In the genomic region with DNA sequence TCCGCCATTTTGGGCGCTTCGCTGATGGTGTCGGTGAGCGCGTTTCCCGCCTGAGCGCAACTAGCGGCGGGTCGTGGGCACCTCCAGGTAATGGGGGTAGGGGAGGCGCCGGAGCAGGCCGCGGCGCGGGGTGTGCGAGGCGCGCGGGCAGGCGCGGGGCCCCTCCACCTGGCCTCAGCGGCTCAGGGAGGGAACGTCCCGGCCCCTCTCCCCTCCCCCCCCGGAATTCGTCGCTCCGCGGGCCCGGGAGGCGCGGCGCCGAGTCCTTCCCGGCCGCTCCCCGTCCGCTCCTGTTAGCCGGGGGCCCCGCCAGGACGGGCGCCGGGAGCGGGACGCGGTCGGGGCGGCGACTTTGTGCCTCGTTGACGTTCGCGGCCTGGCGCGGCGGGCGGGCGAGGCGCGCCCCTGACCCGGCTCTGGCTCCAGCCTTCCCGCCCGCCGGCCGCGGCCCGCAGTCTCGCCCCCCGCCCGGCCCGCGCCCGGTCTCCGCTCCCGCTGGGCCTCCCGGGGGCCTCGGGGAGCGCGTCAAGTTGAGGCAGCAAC, we compare ENCODE assay signal across 8 cellular contexts.
A peak's percentile ranks its signal among the peaks of the same experiment; 100 is the strongest.
DNase-seq lines count a peak whose midpoint lies in the region; ATAC-seq and TF ChIP-seq lines count a peak whose summit lies in the region.

PPP6R3 (plus strand) TSS at position 12 of the 543 bp plus-strand sequence. CDS start 76,913 bp downstream, outside the sequence.

- H3K4me3 ChIP-seq in SU-DHL-6 (ENCODE audit: insufficient read depth, low read length, poor library complexity, severe bottlenecking) (peak within 1 kb of the TSS; percentile 100), fibroblast of pulmonary artery (replicated peaks; ENCODE audit: low read depth, low read length) (peak within 1 kb of the TSS; percentile 85), neutrophil (ENCODE audit: low read depth in 1 of 2, low read length in 1 of 2) (peak within 1 kb of the TSS; percentile 86 to 94)

- H3K9ac ChIP-seq in SU-DHL-6 (ENCODE audit: low read length), result peak within 1 kb of the TSS; percentile 83

- no peaks in the 10 kb centered on the region for H3K9me2 ChIP-seq in SU-DHL-6 (replicated peaks; ENCODE audit: insufficient read depth, low read length)

- H3K27me3 ChIP-seq in SU-DHL-6 (ENCODE audit: low read length) (no peaks in the 10 kb centered on the region), neutrophil (no peaks in the 10 kb centered on the region)

- H3K4me2 ChIP-seq in SU-DHL-6 (ENCODE audit: low read depth, low read length, poor library complexity, severe bottlenecking), result peak within 1 kb of the TSS; percentile 80

- peak; percentile 32 for ATAC-seq in HG02938 (IDR thresholded peaks at IDR 0.05; ENCODE audit: unreplicated experiment)

- peaks cover 4% of the 10 kb centered on the region; the same call in 1 of the 2 replicates for H3F3A ChIP-seq in SU-DHL-6 (ENCODE audit: insufficient read depth)

- peak within 1 kb of the TSS; percentile 89 for H2AFZ ChIP-seq in SU-DHL-6 (ENCODE audit: low read depth, low read length, severe bottlenecking)

- peaks cover 52% of the 10 kb centered on the region for H3K79me2 ChIP-seq in SU-DHL-6 (ENCODE audit: insufficient read depth, low read length)

- TF ChIP-seq CTCF in SU-DHL-6 (IDR thresholded peaks at IDR 0.05; ENCODE audit: insufficient read depth, low read length, poor library complexity, severe bottlenecking), result no peak
- TF ChIP-seq CTCF in fibroblast of pulmonary artery (IDR thresholded peaks at IDR 0.05; ENCODE audit: low read length, missing control alignments), result no peak
- TF ChIP-seq CTCF in neutrophil (IDR thresholded peaks at IDR 0.05), result no peak

- no peaks in the 10 kb centered on the region for H3K9me3 ChIP-seq in SU-DHL-6 (ENCODE audit: insufficient read depth, low read length)
- no peaks in the 10 kb centered on the region for H3K9me3 ChIP-seq in neutrophil

- H4K20me1 ChIP-seq in SU-DHL-6 (ENCODE audit: low read depth, low read length), result peaks cover 36% of the 10 kb centered on the region

- peak; percentile 90 for DNase-seq in DMS53 (lab: John Stamatoyannopoulos, UW)
- DNase-seq in DMS53 treated with DMSO at 0.1 percent for 48 hours (lab: John Stamatoyannopoulos, UW; ENCODE audit: unreplicated experiment), result no peak
- DNase-seq in fibroblast of pulmonary artery (ENCODE audit: low read depth), result no peak
- DNase-seq in NOMO-1 treated with dmso at 0.1 percent for 144 hours (lab: John Stamatoyannopoulos, UW; ENCODE audit: unreplicated experiment), result no peak
- no peak for DNase-seq in UCSD-AML1 (lab: John Stamatoyannopoulos, UW; ENCODE audit: unreplicated experiment)

- H3K36me3 ChIP-seq in SU-DHL-6 (ENCODE audit: low read length) (no peaks in the 10 kb centered on the region), neutrophil (peaks cover 4% of the 10 kb centered on the region)

- peaks cover 24 to 33% of the 10 kb centered on the region in 2 experiments for H3K4me1 ChIP-seq in neutrophil (ENCODE audit: control insufficient read depth in 1 of 2, insufficient read depth in 1 of 2, low read depth in 1 of 2, low read length in 1 of 2)

- H3K27ac ChIP-seq in SU-DHL-6 (ENCODE audit: low read depth, low read length), result peak within 1 kb of the TSS; percentile 81
- H3K27ac ChIP-seq in neutrophil, result peak within 1 kb of the TSS; percentile 98
